8 cellular contexts compared by ENCODE assay signal in genomic region chr14:60656755-60657608, GRCh38. TPM values are rescaled to one million over a fixed set of nuclear protein-coding genes. Genes with fewer than 3 reads are reported as not detected.
DNase-seq lines count a peak whose midpoint lies in the region; ATAC-seq and TF ChIP-seq lines count a peak whose summit lies in the region.

No MANE protein-coding gene starts in this region.

- peak overlapping the region; percentile 43 for H3K4me3 ChIP-seq in Jurkat, Clone E6-1 (ENCODE audit: low read length)

- POLR2A ChIA-PET in T-cell (lab: Charles Lee) = no interaction called here

- CTCF ChIA-PET in T-cell (lab: Charles Lee) = no interaction called here

- H3K36me3 Mint-ChIP-seq in T-cell (no peaks in the 10 kb centered on the region), naive B cell (peaks cover 15 to 30% of the 10 kb centered on the region in 2 donors)

- DNase-seq in stimulated activated CD4-positive, alpha-beta T cell treated with anti-CD3 and anti-CD28 coated beads, Interleukin-15, amount 100 ng/mL, for 24 hours = peak; percentile 47
- DNase-seq in stimulated activated CD4-positive, alpha-beta T cell treated with anti-CD3 and anti-CD28 coated beads, Interleukin-1b, Interleukin-23, amount 100 ng/mL, for 48 hours = no peak
- DNase-seq in GOT3 (lab: John Stamatoyannopoulos, UW) (peak; percentile 10), T-cell (no peak), erythroblast (lab: John Stamatoyannopoulos, UW) (peak; percentile 70 to 75), naive B cell (peak; percentile 58), A172 (ENCODE audit: low spot score) (no peak)
- DNase-seq in Jurkat, Clone E6-1 (ENCODE audit: low read depth, low spot score) = no peak

- peak in 3 of 4 experiments; percentile 26 to 29 (median 26) for ATAC-seq in T-cell (replicated peaks in 1 of 4)
- ATAC-seq in naive B cell (ENCODE audit: low read depth in 2 of 2) = peak; percentile 81 to 86

- H3K27ac Mint-ChIP-seq in T-cell (no peak overlapping the region), naive B cell (peak overlapping the region in 5 of 6 donors; percentile 34 to 80 (median 65))

- H3K9me3 Mint-ChIP-seq in T-cell = no peaks in the 10 kb centered on the region
- H3K9me3 Mint-ChIP-seq in naive B cell = peaks cover 10 to 50% (median 29%) of the 10 kb centered on the region in 7 donors

- no peak for TF ChIP-seq POLR2A in erythroblast (IDR thresholded peaks at IDR 0.05; ENCODE audit: low read length)

- peak overlapping the region; percentile 66 to 73 (median 72) for H3K4me3 Mint-ChIP-seq in T-cell
- H3K4me3 Mint-ChIP-seq in naive B cell = peak overlapping the region; percentile 70 to 93 (median 90)

- H3K4me1 Mint-ChIP-seq in T-cell (peaks cover 48 to 66% (median 54%) of the 10 kb centered on the region in 3 donors), naive B cell (peaks cover 30 to 43% (median 37%) of the 10 kb centered on the region in 3 donors)

- H3K27me3 Mint-ChIP-seq in T-cell (peaks cover 69 to 83% of the 10 kb centered on the region in 2 donors), naive B cell (peaks cover 58 to 82% (median 78%) of the 10 kb centered on the region in 3 donors)

RNA-seq across cellular contexts. Expression of gene SIX1, which starts 7.7 kb away (rescaled TPM):
- polyA plus RNA-seq in Jurkat, Clone E6-1 (2012; ENCODE audit: insufficient read depth, insufficient read length) = 2.5 TPM
- total RNA-seq in T-cell = under 1 TPM in 1 of 5 donors, not detected in 4; 0.18 TPM
- not detected for polyA plus RNA-seq in naive B cell (ENCODE audit: low read depth in 6 of 6)
- total RNA-seq in A172 (2014; rRNA removed; shearing (Covaris generic)) = 1.4 and 3.2 TPM in 2 replicates

Comparison
In these comparisons a context has a peak if more than half of its experiments do, and no peak if none do; other contexts are left out.
1. DNase-seq: peak in stimulated activated CD4-positive, alpha-beta T cell treated with anti-CD3 and anti-CD28 coated beads, Interleukin-15, amount 100 ng/mL, for 24 hours (single experiment), GOT3 (single experiment), erythroblast (2 of 2) and naive B cell (single experiment); none in stimulated activated CD4-positive, alpha-beta T cell treated with anti-CD3 and anti-CD28 coated beads, Interleukin-1b, Interleukin-23, amount 100 ng/mL, for 48 hours (single experiment), Jurkat, Clone E6-1 (single experiment), T-cell (0 of 34) and A172 (single experiment).
2. H3K27ac Mint-ChIP-seq: peak in naive B cell (5 of 6); none in T-cell (0 of 2).